In genomic region chr13:87536499-87536898, GRCh38 we compare ENCODE assay signal across 18 cellular contexts.
DNase-seq lines count a peak whose midpoint lies in the region; ATAC-seq and TF ChIP-seq lines count a peak whose summit lies in the region.
"Had no signal": no experiment of that assay in that cellular context is flagged by ENCODE, and none has a peak within 500 bp of the region (broad histone marks: within the 10 kb centered on the region; RNA-seq: fewer than 3 reads in every experiment).

No MANE protein-coding gene starts in this region.

- H2AK5ac ChIP-seq in trophoblast cell (ENCODE audit: low read length): no peak overlapping the region

- no peaks in the 10 kb centered on the region for H3K4me1 ChIP-seq in trophoblast cell (ENCODE audit: control insufficient read depth in 1 of 2, insufficient read depth in 2 of 2, low read length in 2 of 2)
- H3K4me1 ChIP-seq in CD8-positive, alpha-beta T cell (ENCODE audit: insufficient read depth, low read length): no peaks in the 10 kb centered on the region
- no peaks in the 10 kb centered on the region for H3K4me1 ChIP-seq in CD4-positive, alpha-beta memory T cell (ENCODE audit: insufficient read depth, low read length)
- H3K4me1 ChIP-seq: psoas muscle, transverse colon had no signal

- no peak overlapping the region for H4K8ac ChIP-seq in trophoblast cell (ENCODE audit: low read depth, low read length)

- H3K27me3 ChIP-seq in trophoblast cell (ENCODE audit: insufficient read depth, low read length): no peaks in the 10 kb centered on the region
- no peaks in the 10 kb centered on the region for H3K27me3 ChIP-seq in CD8-positive, alpha-beta T cell (ENCODE audit: insufficient read depth, low read length)
- H3K27me3 ChIP-seq in CD4-positive, alpha-beta memory T cell (ENCODE audit: insufficient read depth, low read length): no peaks in the 10 kb centered on the region
- H3K27me3 ChIP-seq: MG63, transverse colon had no signal

- no peak overlapping the region for H3K23ac ChIP-seq in trophoblast cell (ENCODE audit: low read length)

- H3K36me3 ChIP-seq in trophoblast cell (ENCODE audit: control insufficient read depth in 1 of 2, insufficient read depth in 2 of 2, low read length in 2 of 2): no peaks in the 10 kb centered on the region
- no peaks in the 10 kb centered on the region for H3K36me3 ChIP-seq in CD8-positive, alpha-beta T cell (ENCODE audit: insufficient read depth, low read length)
- H3K36me3 ChIP-seq in CD4-positive, alpha-beta memory T cell (ENCODE audit: insufficient read depth, low read length): no peaks in the 10 kb centered on the region
- H3K36me3 ChIP-seq: MG63, transverse colon had no signal

- H3K9me3 ChIP-seq in trophoblast cell (ENCODE audit: insufficient read depth, low read depth, low read length): no peaks in the 10 kb centered on the region
- no peaks in the 10 kb centered on the region for H3K9me3 ChIP-seq in CD8-positive, alpha-beta T cell (ENCODE audit: low read length)
- H3K9me3 ChIP-seq in CD4-positive, alpha-beta memory T cell (ENCODE audit: control insufficient read depth in 1 of 2, low read length in 2 of 2): no peaks in the 10 kb centered on the region
- H3K9me3 ChIP-seq: MG63, psoas muscle, transverse colon had no signal

- no peaks in the 10 kb centered on the region for H3K27me3 Mint-ChIP-seq in T-helper 1 cell treated with Interleukin-12 subunit alpha and Interleukin-12 subunit beta and Interleukin-4 antibody, amounts not matched to agents 30 μg/mL and 1 μg/mL, for 36 hours (ENCODE audit: low read depth)
- H3K27me3 Mint-ChIP-seq in CD8-positive, alpha-beta T cell (ENCODE audit: low read depth): no peaks in the 10 kb centered on the region
- no peaks in the 10 kb centered on the region for H3K27me3 Mint-ChIP-seq in CD4-positive, alpha-beta memory T cell
- H3K27me3 Mint-ChIP-seq: T-cell had no signal

- no peak overlapping the region for H3K4me2 ChIP-seq in trophoblast cell (ENCODE audit: low read length)

- DNase-seq in T-helper 1 cell (no peak), MV-4-11 (lab: John Stamatoyannopoulos, UW) (peak; percentile 90), trophoblast cell (no peak), GOT3 (lab: John Stamatoyannopoulos, UW) (no peak)
- no peak for DNase-seq in CD8-positive, alpha-beta T cell
- DNase-seq in CD4-positive, alpha-beta memory T cell: no peak
- DNase-seq: activated CD4-positive, alpha-beta T cell treated with anti-CD3 and anti-CD28 coated beads for 1 hour; COR-L47; HCEC 1CT; MG63; NCI-H2227 treated with DMSO at 0.1 percent for 48 hours; psoas muscle; T-cell; transverse colon had no signal

- no peak overlapping the region for H2BK12ac ChIP-seq in trophoblast cell (ENCODE audit: low read length)

- H3K27ac Mint-ChIP-seq in T-helper 1 cell treated with Interleukin-12 subunit alpha and Interleukin-12 subunit beta and Interleukin-4 antibody, amounts not matched to agents 30 μg/mL and 1 μg/mL, for 36 hours: peak overlapping the region; percentile 36
- H3K27ac Mint-ChIP-seq in CD8-positive, alpha-beta T cell: no peak overlapping the region
- no peak overlapping the region for H3K27ac Mint-ChIP-seq in CD4-positive, alpha-beta memory T cell
- H3K27ac Mint-ChIP-seq: T-cell had no signal

- H2AFZ ChIP-seq in trophoblast cell (ENCODE audit: insufficient read depth, low read length, poor library complexity): no peak overlapping the region

- no peak overlapping the region for H2BK5ac ChIP-seq in trophoblast cell (ENCODE audit: low read depth, low read length, poor library complexity)

- no peaks in the 10 kb centered on the region for H3K79me2 ChIP-seq in trophoblast cell (ENCODE audit: control insufficient read depth, insufficient read depth, low read length, poor library complexity)

- POLR2A ChIA-PET in CD8-positive, alpha-beta T cell (lab: Charles Lee): no interaction called here
- POLR2A ChIA-PET in CD4-positive, alpha-beta memory T cell (lab: Charles Lee; ENCODE audit: partially characterized antibody): no interaction called here

- no peak overlapping the region for H3K27ac ChIP-seq in trophoblast cell (ENCODE audit: low read depth, low read length)
- no peak overlapping the region for H3K27ac ChIP-seq in CD8-positive, alpha-beta T cell (ENCODE audit: low read depth, low read length)
- no peak overlapping the region for H3K27ac ChIP-seq in CD4-positive, alpha-beta memory T cell (ENCODE audit: low read depth, low read length)
- H3K27ac ChIP-seq: 22Rv1, psoas muscle, transverse colon had no signal

- no peak overlapping the region for H4K12ac ChIP-seq in trophoblast cell (ENCODE audit: low read depth, low read length)

- no peak for TF ChIP-seq CTCF in CD8-positive, alpha-beta T cell (IDR thresholded peaks at IDR 0.05)

- H4K91ac ChIP-seq in trophoblast cell (ENCODE audit: low read depth, low read length): no peak overlapping the region

- H3K4me3 ChIP-seq in trophoblast cell (ENCODE audit: low read depth, low read length): no peak overlapping the region
- H3K4me3 ChIP-seq in CD8-positive, alpha-beta T cell (ENCODE audit: low read depth, low read length): no peak overlapping the region
- no peak overlapping the region for H3K4me3 ChIP-seq in CD4-positive, alpha-beta memory T cell (ENCODE audit: low read length in 2 of 2)
- H3K4me3 ChIP-seq: MG63, psoas muscle, transverse colon had no signal

- no peaks in the 10 kb centered on the region for H3K79me1 ChIP-seq in trophoblast cell (ENCODE audit: low read length)

- no CpG with 5 or more reads among the region's 2 CpGs for WGBS in trophoblast cell (ENCODE audit: extremely low coverage, insufficient coverage, insufficient read length)

- H3K9ac ChIP-seq in trophoblast cell (ENCODE audit: low read length): peak overlapping the region; percentile 25

- intact Hi-C loops in CD8-positive, alpha-beta T cell (cut with DNase I, micrococcal nuclease): no loop called here
- intact Hi-C loops in CD4-positive, alpha-beta memory T cell (cut with micrococcal nuclease): no loop called here

- no peak overlapping the region for H3K4ac ChIP-seq in trophoblast cell (ENCODE audit: low read depth, low read length)

- H3K36me3 Mint-ChIP-seq in T-helper 1 cell treated with Interleukin-12 subunit alpha and Interleukin-12 subunit beta and Interleukin-4 antibody, amounts not matched to agents 30 μg/mL and 1 μg/mL, for 36 hours (ENCODE audit: low read depth): no peaks in the 10 kb centered on the region
- H3K36me3 Mint-ChIP-seq in CD8-positive, alpha-beta T cell: no peaks in the 10 kb centered on the region
- H3K36me3 Mint-ChIP-seq in CD4-positive, alpha-beta memory T cell: no peaks in the 10 kb centered on the region
- H3K36me3 Mint-ChIP-seq: T-cell had no signal

- H3K14ac ChIP-seq in trophoblast cell (ENCODE audit: low read length): no peak overlapping the region

- H3K18ac ChIP-seq in trophoblast cell (ENCODE audit: low read length): no peak overlapping the region

- no peak overlapping the region for H3K4me3 Mint-ChIP-seq in T-helper 1 cell treated with Interleukin-12 subunit alpha and Interleukin-12 subunit beta and Interleukin-4 antibody, amounts not matched to agents 30 μg/mL and 1 μg/mL, for 36 hours
- no peak overlapping the region for H3K4me3 Mint-ChIP-seq in CD8-positive, alpha-beta T cell
- H3K4me3 Mint-ChIP-seq in CD4-positive, alpha-beta memory T cell: no peak overlapping the region
- H3K4me3 Mint-ChIP-seq: T-cell had no signal

- H3K4me1 Mint-ChIP-seq in T-helper 1 cell treated with Interleukin-12 subunit alpha and Interleukin-12 subunit beta and Interleukin-4 antibody, amounts not matched to agents 30 μg/mL and 1 μg/mL, for 36 hours (ENCODE audit: low read depth): peaks cover 4% of the 10 kb centered on the region
- H3K4me1 Mint-ChIP-seq in CD8-positive, alpha-beta T cell (ENCODE audit: low read depth): no peaks in the 10 kb centered on the region
- H3K4me1 Mint-ChIP-seq in CD4-positive, alpha-beta memory T cell: no peaks in the 10 kb centered on the region
- H3K4me1 Mint-ChIP-seq: T-cell had no signal

- no peak overlapping the region for H2BK120ac ChIP-seq in trophoblast cell (ENCODE audit: insufficient read depth, low read length, poor library complexity)

- peaks cover 14% of the 10 kb centered on the region for H3K9me3 Mint-ChIP-seq in T-helper 1 cell treated with Interleukin-12 subunit alpha and Interleukin-12 subunit beta and Interleukin-4 antibody, amounts not matched to agents 30 μg/mL and 1 μg/mL, for 36 hours
- peaks cover 2% of the 10 kb centered on the region for H3K9me3 Mint-ChIP-seq in CD8-positive, alpha-beta T cell
- H3K9me3 Mint-ChIP-seq in CD4-positive, alpha-beta memory T cell: peaks cover 0 to 16% (median 5%) of the 10 kb centered on the region in 8 donors

- CTCF ChIA-PET in CD8-positive, alpha-beta T cell (lab: Charles Lee): no interaction called here
- CTCF ChIA-PET in CD4-positive, alpha-beta memory T cell (lab: Charles Lee; ENCODE audit: partially characterized antibody): no interaction called here

- ATAC-seq in HG03060 (IDR thresholded peaks at IDR 0.05; ENCODE audit: low read depth, unreplicated experiment): peak; percentile 27
- ATAC-seq in CD8-positive, alpha-beta T cell: no peak
- ATAC-seq: PC-3, psoas muscle, T-cell had no signal
